Comparison of ENCODE assay signal across 25 cellular contexts in the genomic region with DNA sequence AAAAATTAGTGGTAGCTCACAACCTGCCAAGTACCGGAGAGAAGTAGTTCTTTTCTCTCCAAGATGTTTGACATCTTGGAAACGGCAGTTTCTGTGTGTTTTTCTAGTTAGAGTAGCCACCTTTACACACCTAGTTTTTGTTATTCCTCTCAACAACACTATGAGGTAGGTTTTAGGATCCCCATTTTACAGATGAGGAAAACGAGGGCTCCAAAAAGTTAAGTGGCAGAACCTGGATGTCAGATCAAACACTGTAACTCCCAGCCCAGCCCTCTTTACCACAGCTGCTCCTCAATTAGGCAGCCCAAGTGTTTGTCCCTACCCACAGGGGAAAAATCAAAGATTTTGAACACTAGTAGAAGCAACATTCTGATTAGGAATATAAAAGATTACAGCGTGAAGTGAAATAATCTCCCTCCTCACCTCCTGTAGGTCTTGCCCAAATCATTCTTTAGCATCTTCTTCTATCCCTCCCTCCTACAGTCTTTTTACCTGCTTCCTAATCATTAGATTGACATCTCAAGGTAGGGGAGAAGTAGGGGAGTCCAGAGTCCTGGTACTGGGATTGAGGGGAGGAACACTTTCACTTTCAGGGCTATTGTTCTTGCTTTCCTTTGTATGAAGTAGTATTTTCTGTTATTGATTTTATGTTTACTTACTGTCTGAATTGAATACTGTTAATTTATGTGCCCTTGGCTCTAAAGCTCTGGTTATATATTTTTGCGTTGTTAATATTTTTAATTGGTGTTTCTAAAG.
DNase-seq lines count a peak whose midpoint lies in the region; ATAC-seq, FAIRE-seq and TF ChIP-seq lines count a peak whose summit lies in the region.
"Had no signal": no experiment of that assay in that cellular context is flagged by ENCODE, and none has a peak within 500 bp of the region (broad histone marks: within the 10 kb centered on the region; RNA-seq: fewer than 3 reads in every experiment).

No MANE protein-coding gene starts in this region.

- no peaks in the 10 kb centered on the region for H3K36me3 ChIP-seq in astrocyte (ENCODE audit: insufficient read depth, low read length)
- no peaks in the 10 kb centered on the region for H3K36me3 ChIP-seq in HepG2 (replicated peaks in 1 of 2; ENCODE audit: control insufficient read depth in 1 of 2, insufficient read depth in 2 of 2, low read length in 2 of 2)
- no peaks in the 10 kb centered on the region for H3K36me3 ChIP-seq in rectal smooth muscle tissue (ENCODE audit: control insufficient read depth, insufficient read depth, low read length)
- no peaks in the 10 kb centered on the region for H3K36me3 ChIP-seq in vagina
- H3K36me3 ChIP-seq: upper lobe of right lung had no signal

- H3K4me3 ChIP-seq in astrocyte (ENCODE audit: insufficient read depth, low read depth, low read length) = no peak overlapping the region
- H3K4me3 ChIP-seq in HepG2 (replicated peaks in 1 of 3; ENCODE audit: insufficient read depth in 1 of 3, low read depth in 2 of 3, low read length in 3 of 3) = no peak overlapping the region
- no peak overlapping the region for H3K4me3 ChIP-seq in rectal smooth muscle tissue (ENCODE audit: low read length)
- H3K4me3 ChIP-seq in vagina = peak overlapping the region in 1 of 2 donors; percentile 11
- H3K4me3 ChIP-seq: upper lobe of right lung had no signal

- peak overlapping the region; percentile 23 for H3K4me2 ChIP-seq in astrocyte (ENCODE audit: low read length)
- no peak overlapping the region; the same call in 1 of the 2 replicates for H3K4me2 ChIP-seq in HepG2 (ENCODE audit: low read depth, low read length)
- H3K4me2 ChIP-seq: SK-N-SH had no signal

- TF ChIP-seq CTCF in astrocyte (IDR thresholded peaks at IDR 0.05; ENCODE audit: insufficient read depth, low read depth, low read length) (no peak), HepG2 (CRISPR knock-in tag; IDR thresholded peaks at IDR 0.05) (no peak), vagina (IDR thresholded peaks at IDR 0.05) (no peak), RWPE1 (conservative IDR thresholded peaks at IDR 0.05; ENCODE audit: low read depth) (no peak)

- CTCF ChIA-PET in HepG2 (lab: Yijun Ruan, JAX; ENCODE audit: low intra/inter-chr PET ratio, low total read pairs) = no interaction called here
- CTCF ChIA-PET in RWPE1 (lab: Yijun Ruan, JAX) = interaction anchor here (0.6 to 0.7 kb wide), 2 partner anchors 189 to 354 kb away, joined by 3 to 5 read pairs; no protein-coding TSS in a partner anchor

- H3K9me3 Mint-ChIP-seq in astrocyte (ENCODE audit: unreplicated experiment) = peaks cover 4% of the 10 kb centered on the region
- H3K9me3 Mint-ChIP-seq: activated T-helper 2 cell treated with anti-CD3 and anti-CD28 coated beads, Interferon-gamma antibody, Interleukin-2, Interleukin-4, amounts not matched to agents 10 μg/mL and 5 μg/mL and 100 μg/mL, durations not matched to agents 14 hours and 24 hours and 36 hours; CD4-positive, CD25-positive, alpha-beta regulatory T cell; effector memory CD8-positive, alpha-beta T cell; nephron progenitor cell; stimulated activated naive CD8-positive, alpha-beta T cell treated with anti-CD3 and anti-CD28 coated beads, Interleukin-15, Interleukin-2, amounts not matched to agents 100 ng/mL and 50 ng/mL, for 24 hours had no signal

- TF ChIP-seq EP300 in HepG2 (IDR thresholded peaks at IDR 0.05; ENCODE audit: low read depth in 2 of 2, low read length in 2 of 2) (no peak), HepG2 (CRISPR knock-in tag; IDR thresholded peaks at IDR 0.05; ENCODE audit: borderline replicate concordance) (no peak)

- H3K79me2 ChIP-seq in astrocyte (ENCODE audit: insufficient read depth, low read length) (no peaks in the 10 kb centered on the region), HepG2 (ENCODE audit: insufficient read depth, low read length) (no peaks in the 10 kb centered on the region)

- FAIRE-seq in astrocyte (lab: Jason Lieb, UNC) (no peak), HepG2 (lab: Jason Lieb, UNC) (no peak)

- ATAC-seq in HepG2 = no peak
- no peak for ATAC-seq in HG03095 (IDR thresholded peaks at IDR 0.05; ENCODE audit: unreplicated experiment)
- ATAC-seq: effector memory CD8-positive, alpha-beta T cell; esophagus mucosa; upper lobe of right lung had no signal

- no peaks in the 10 kb centered on the region for H3K9me3 ChIP-seq in astrocyte (ENCODE audit: insufficient read depth, low read depth, low read length)
- no peaks in the 10 kb centered on the region for H3K9me3 ChIP-seq in HepG2 (ENCODE audit: low read length)
- H3K9me3 ChIP-seq in vagina = no peaks in the 10 kb centered on the region
- H3K9me3 ChIP-seq: SK-N-SH, upper lobe of right lung had no signal

- H3K4me1 ChIP-seq in astrocyte (ENCODE audit: insufficient read depth, low read length) (peaks cover 13% of the 10 kb centered on the region), HepG2 (ENCODE audit: insufficient read depth, low read length) (peaks cover 45% of the 10 kb centered on the region), rectal smooth muscle tissue (ENCODE audit: control insufficient read depth, insufficient read depth, low read length) (peaks cover 11% of the 10 kb centered on the region), vagina (peaks cover 30% of the 10 kb centered on the region)

- H4K20me1 ChIP-seq in astrocyte (ENCODE audit: insufficient read depth, low read length) (no peaks in the 10 kb centered on the region), HepG2 (ENCODE audit: insufficient read depth, low read length) (no peaks in the 10 kb centered on the region)

- WGBS in HepG2 (ENCODE audit: low lambda C conversion rate) = 78% methylated on average over 5 of the region's 5 CpGs

- H3K27me3 ChIP-seq in astrocyte (ENCODE audit: insufficient read depth, low read length) = no peaks in the 10 kb centered on the region
- no peaks in the 10 kb centered on the region for H3K27me3 ChIP-seq in HepG2 (ENCODE audit: control insufficient read depth in 1 of 2, insufficient read depth in 2 of 2, low read length in 2 of 2)
- no peaks in the 10 kb centered on the region for H3K27me3 ChIP-seq in rectal smooth muscle tissue (ENCODE audit: control insufficient read depth, insufficient read depth, low read length)
- no peaks in the 10 kb centered on the region for H3K27me3 ChIP-seq in vagina
- H3K27me3 ChIP-seq: upper lobe of right lung had no signal

- H3K27ac Mint-ChIP-seq in astrocyte (ENCODE audit: unreplicated experiment) = no peak overlapping the region
- H3K27ac Mint-ChIP-seq: activated naive CD8-positive, alpha-beta T cell; activated T-helper 2 cell treated with anti-CD3 and anti-CD28 coated beads, Interferon-gamma antibody, Interleukin-2, Interleukin-4, amounts not matched to agents 10 μg/mL and 5 μg/mL and 100 μg/mL, durations not matched to agents 14 hours and 24 hours and 36 hours; CD4-positive, CD25-positive, alpha-beta regulatory T cell; effector memory CD8-positive, alpha-beta T cell; nephron progenitor cell; stimulated activated naive CD8-positive, alpha-beta T cell treated with anti-CD3 and anti-CD28 coated beads, Interleukin-15, Interleukin-2, amounts not matched to agents 100 ng/mL and 50 ng/mL, for 24 hours had no signal

- H3K9ac ChIP-seq in astrocyte (ENCODE audit: low read length) (no peak overlapping the region), HepG2 (ENCODE audit: insufficient read depth, low read depth, low read length) (no peak overlapping the region), rectal smooth muscle tissue (ENCODE audit: low read length) (peak overlapping the region; percentile 33)
- H3K9ac ChIP-seq: SK-N-SH had no signal

- peaks cover 43% of the 10 kb centered on the region for H3K4me1 Mint-ChIP-seq in astrocyte (ENCODE audit: low read depth, unreplicated experiment)

- H3K27me3 Mint-ChIP-seq in astrocyte (ENCODE audit: low read depth, unreplicated experiment) = no peaks in the 10 kb centered on the region
- H3K27me3 Mint-ChIP-seq: activated naive CD8-positive, alpha-beta T cell; CD4-positive, CD25-positive, alpha-beta regulatory T cell; effector memory CD8-positive, alpha-beta T cell; stimulated activated naive CD8-positive, alpha-beta T cell treated with anti-CD3 and anti-CD28 coated beads, Interleukin-15, Interleukin-2, amounts not matched to agents 100 ng/mL and 50 ng/mL, for 24 hours had no signal

- intact Hi-C loops in HepG2 (cut with micrococcal nuclease; ENCODE audit: unreplicated experiment) (no loop called here), vagina (cut with DNase I) (no loop called here)

- H3K36me3 Mint-ChIP-seq in astrocyte (ENCODE audit: low read depth, unreplicated experiment) = no peaks in the 10 kb centered on the region

- H3K27ac ChIP-seq in astrocyte (ENCODE audit: low read depth, low read length) = no peak overlapping the region
- no peak overlapping the region for H3K27ac ChIP-seq in HepG2 (ENCODE audit: extremely low read length, insufficient read depth, low read length)
- peak overlapping the region; percentile 79 for H3K27ac ChIP-seq in rectal smooth muscle tissue (ENCODE audit: low read depth, low read length)
- H3K27ac ChIP-seq in vagina = peak overlapping the region; percentile 64
- H3K27ac ChIP-seq in RWPE1 = no peak overlapping the region
- H3K27ac ChIP-seq: upper lobe of right lung, VCaP had no signal

- no peak for TF ChIP-seq RAD21 in HepG2 (CRISPR knock-in tag; IDR thresholded peaks at IDR 0.05)

- in situ Hi-C loops in HepG2 (cut with HindIII; ENCODE audit: extremely low pct_ligation_motif_present, low pct_unique_long_range_greater_than_20kb) = no loop called here

- H2AFZ ChIP-seq in astrocyte (ENCODE audit: low read depth, low read length) (no peak overlapping the region), HepG2 (ENCODE audit: low read length) (no peak overlapping the region)

- no TSS peak for BruUV-seq in HepG2 (replicated peaks; lab: Mats Ljungman, UMichigan)

- POLR2A ChIA-PET in HepG2 (lab: Yijun Ruan, JAX) = no interaction called here
- POLR2A ChIA-PET in RWPE1 (lab: Yijun Ruan, JAX; ENCODE audit: low non-redundant PET) = no interaction called here

- H3K4me3 Mint-ChIP-seq in astrocyte (ENCODE audit: unreplicated experiment) = no peak overlapping the region
- H3K4me3 Mint-ChIP-seq: activated naive CD8-positive, alpha-beta T cell; CD4-positive, CD25-positive, alpha-beta regulatory T cell; effector memory CD8-positive, alpha-beta T cell; nephron progenitor cell; stimulated activated naive CD8-positive, alpha-beta T cell treated with anti-CD3 and anti-CD28 coated beads, Interleukin-15, Interleukin-2, amounts not matched to agents 100 ng/mL and 50 ng/mL, for 24 hours had no signal

- TF ChIP-seq POLR2A in HepG2 (IDR thresholded peaks at IDR 0.05; ENCODE audit: insufficient read depth in 1 of 2, low read depth in 2 of 2, low read length in 2 of 2) (no peak), vagina (IDR thresholded peaks at IDR 0.05) (no peak)

- DNase-seq in astrocyte (ENCODE audit: low read depth) = no peak
- no peak for DNase-seq in HepG2 (ENCODE audit: low spot score)
- DNase-seq in vagina (ENCODE audit: extremely low spot score in 2 of 2) = no peak
- no peak for DNase-seq in RWPE1 (ENCODE audit: low spot score)
- DNase-seq in retina = no peak
- DNase-seq: activated CD8-positive, alpha-beta memory T cell treated with anti-CD3 and anti-CD28 coated beads, Interleukin-2, amount 50 U/mL, for 4 hours; CD4-positive, CD25-positive, alpha-beta regulatory T cell; effector memory CD8-positive, alpha-beta T cell; glutamatergic neuron; HCEC 1CT; NCI-H526 treated with DMSO at 0.1 percent for 48 hours; RPMI8226; SK-N-SH; stimulated activated CD4-positive, alpha-beta T cell treated with anti-CD3 and anti-CD28 coated beads, Interleukin-12 subunit alpha, Interleukin-12 subunit beta, amount 100 ng/mL, for 4 hours; stimulated activated CD4-positive, alpha-beta T cell treated with anti-CD3 and anti-CD28 coated beads, Interleukin-4, amount 100 ng/mL, for 4 hours; T-helper 2 cell; upper lobe of right lung had no signal

Comparison
In these comparisons a context has a peak if more than half of its experiments do, and no peak if none do; other contexts are left out.
1. H3K27ac ChIP-seq: peak in rectal smooth muscle tissue (single experiment) and vagina (single experiment); none in astrocyte (single experiment), HepG2 (single experiment) and RWPE1 (single experiment).